In genomic region chr12:48716168-48716492, GRCh38 we compare ENCODE assay signal across 8 cellular contexts. TPM values are rescaled to one million over a fixed set of nuclear protein-coding genes. Genes with fewer than 3 reads are reported as not detected.
DNase-seq lines count a peak whose midpoint lies in the region; ATAC-seq, FAIRE-seq and TF ChIP-seq lines count a peak whose summit lies in the region.

No MANE protein-coding gene starts in this region.

- peaks cover 4% of the 10 kb centered on the region for H3K4me1 ChIP-seq in foreskin keratinocyte
- H3K4me1 ChIP-seq in gastrocnemius medialis: peaks cover 27 to 32% of the 10 kb centered on the region in 2 donors

- peak overlapping the region; percentile 76 to 88 (median 80) for H3K4me3 ChIP-seq in gastrocnemius medialis

- no peak for FAIRE-seq in D721Med (lab: Jason Lieb, UNC)

- no peaks in the 10 kb centered on the region for H3K9me3 ChIP-seq in gastrocnemius medialis

- peak; percentile 28 for ATAC-seq in GM19452 (IDR thresholded peaks at IDR 0.05; ENCODE audit: unreplicated experiment)
- ATAC-seq in foreskin keratinocyte: no peak
- peak in 1 of 2 donors; percentile 0 for ATAC-seq in gastrocnemius medialis

- no peak for TF ChIP-seq POLR2A in gastrocnemius medialis (IDR thresholded peaks at IDR 0.05)

- DNase-seq in SK-MEL-5 (ENCODE audit: low read depth, low spot score) (peak; percentile 1), foreskin keratinocyte (no peak), gastrocnemius medialis (no peak), UCSD-AML1 (lab: John Stamatoyannopoulos, UW; ENCODE audit: unreplicated experiment) (no peak), NCI-H1092 treated with DMSO at 0.1 percent for 48 hours (lab: John Stamatoyannopoulos, UW) (no peak), D721Med (ENCODE audit: insufficient read length, low spot score) (no peak), DMS 273 treated with DMSO at 0.1 percent for 48 hours (lab: John Stamatoyannopoulos, UW) (no peak)

- intact Hi-C loops in gastrocnemius medialis (cut with DNase I; ENCODE audit: low total_unique reads): loop anchor here (2.0 to 5.0 kb wide), 6 partner anchors 33 to 517 kb away; partner anchors contain the start of genes KANSL2, KMT2D, PRKAG1 and ZNF641

- in situ Hi-C loops in SK-MEL-5 (cut with HindIII; ENCODE audit: low pct_unique_long_range_greater_than_20kb, low sequenced_read_pairs) (no loop called here), gastrocnemius medialis (cut with MboI; ENCODE audit: low sequenced_read_pairs in 4 of 4) (loop anchor here in 1 of 4 donors (25.0 kb wide), 1 partner anchor 104 kb away; no protein-coding TSS in a partner anchor)

- TF ChIP-seq CTCF in foreskin keratinocyte (conservative IDR thresholded peaks at IDR 0.05) (no peak), gastrocnemius medialis (IDR thresholded peaks at IDR 0.05 in 4 of 5, conservative IDR thresholded peaks at IDR 0.05 in 1 of 5) (no peak), D721Med (IDR thresholded peaks at IDR 0.05; ENCODE audit: insufficient read depth, missing control alignments) (no peak)

- H3K27me3 ChIP-seq in foreskin keratinocyte: no peaks in the 10 kb centered on the region
- H3K27me3 ChIP-seq in gastrocnemius medialis: no peaks in the 10 kb centered on the region

- peaks cover 0 to 32% of the 10 kb centered on the region in 2 donors for H3K36me3 ChIP-seq in gastrocnemius medialis

- peak overlapping the region; percentile 44 for H3K27ac ChIP-seq in foreskin keratinocyte
- H3K27ac ChIP-seq in gastrocnemius medialis: peak overlapping the region; percentile 90 to 96 (median 92)

RNA-seq across cellular contexts. Expression of gene CCNT1, which starts 0.4 kb away (rescaled TPM):
- total RNA-seq in SK-MEL-5 (2014; rRNA removed; shearing (Covaris generic)): 51.4 and 52.1 TPM in 2 replicates
- polyA plus RNA-seq in SK-MEL-5 (2015; cell fraction: cytosol; rRNA removed): 15.6 and 23.5 TPM in 2 replicates
- polyA plus RNA-seq in SK-MEL-5 (2015; cell fraction: nucleus; rRNA removed): 92.2 and 113 TPM in 2 replicates
- 23.8 and 25.5 TPM in 2 replicates for total RNA-seq in foreskin keratinocyte
- polyA plus RNA-seq in foreskin keratinocyte: 3.6 and 4.7 TPM in 2 replicates
- total RNA-seq in gastrocnemius medialis: 10 to 100 TPM; 18.0 to 21.4 (median 19.6) TPM

RNA-seq across cellular contexts. Expression of gene KANSL2, which starts 34.1 kb away (rescaled TPM):
- total RNA-seq in SK-MEL-5 (2014; rRNA removed; shearing (Covaris generic)): 46.4 and 55.6 TPM in 2 replicates
- polyA plus RNA-seq in SK-MEL-5 (2015; cell fraction: cytosol; rRNA removed): 36.6 and 37.1 TPM in 2 replicates
- 127 and 175 TPM in 2 replicates for polyA plus RNA-seq in SK-MEL-5 (2015; cell fraction: nucleus; rRNA removed)
- total RNA-seq in foreskin keratinocyte (29.1 and 31.1 TPM in 2 replicates), gastrocnemius medialis (100 to 1,000 TPM in 1 of 4 donors, 10 to 100 TPM in 3; 69.0 to 107 (median 76.4) TPM)
- 21.0 and 26.5 TPM in 2 replicates for polyA plus RNA-seq in foreskin keratinocyte
